ENCODE assay signal across 8 cellular contexts in the genomic region with DNA sequence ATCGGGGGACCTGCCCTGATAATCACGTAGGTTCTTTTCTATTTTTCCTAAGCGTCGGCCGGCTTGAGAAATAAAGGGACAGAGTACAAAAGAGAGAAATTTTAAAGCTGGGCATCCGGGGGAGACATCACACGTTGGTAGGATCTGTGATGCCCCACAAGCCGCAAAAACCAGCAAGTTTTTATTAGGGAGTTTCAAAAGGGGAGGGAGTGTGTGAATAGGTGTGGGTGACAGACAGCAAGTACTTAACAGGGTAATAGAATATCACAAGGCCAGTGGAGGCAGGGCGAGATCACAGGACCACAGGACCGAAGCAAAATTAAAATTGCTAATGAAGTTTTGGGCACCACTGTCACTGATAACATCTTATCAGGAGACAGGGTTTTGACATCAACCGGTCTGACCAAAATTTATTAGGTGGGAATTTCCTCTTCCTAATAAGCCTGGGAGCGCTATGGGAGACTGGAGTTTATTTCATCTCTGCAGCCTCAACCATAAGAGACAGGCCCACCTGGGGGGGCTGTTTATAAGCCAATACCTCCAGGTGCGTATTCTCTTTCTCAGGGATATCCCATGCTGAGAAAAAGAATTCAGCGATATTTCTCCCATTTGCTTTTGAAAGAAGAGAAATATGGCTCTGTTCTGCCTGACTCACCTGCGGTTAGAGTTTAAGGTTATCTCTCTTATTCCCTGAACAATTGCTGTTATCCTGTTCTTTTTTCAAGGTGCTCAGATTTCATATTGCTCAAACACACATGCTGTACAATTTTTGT. TPM values are rescaled to one million over a fixed set of nuclear protein-coding genes. Genes with fewer than 3 reads are reported as not detected.
A peak's percentile ranks its signal among the peaks of the same experiment; 100 is the strongest.
DNase-seq lines count a peak whose midpoint lies in the region; ATAC-seq and TF ChIP-seq lines count a peak whose summit lies in the region.
"Not testable (repeated sequence)": the region's sequence is repeated elsewhere in the genome, so short reads cannot be mapped to it uniquely, and the experiment has no call there.

No MANE protein-coding gene starts in this region.

- not testable (repeated sequence) for H3K36me3 ChIP-seq in H7 (replicated peaks; ENCODE audit: control insufficient read depth, insufficient read depth, low read length); adipocyte (ENCODE audit: control insufficient read depth, insufficient read depth, low read length, severe bottlenecking); endodermal cell (ENCODE audit: control insufficient read depth, insufficient read depth, low read length); iPS-18a (ENCODE audit: control insufficient read depth, low read depth, low read length); smooth muscle cell (ENCODE audit: low read depth); uterus

- CTCF ChIA-PET in RWPE1 (lab: Yijun Ruan, JAX), result not testable (repeated sequence)

- not testable (repeated sequence) for H3K79me2 ChIP-seq in smooth muscle cell (ENCODE audit: low read depth)

- intact Hi-C loops in uterus (cut with DNase I; ENCODE audit: low total_unique reads), result loop anchor here (10.0 kb wide), 1 partner anchor 249 kb away; a partner anchor contains a TSS

- peak overlapping the region; percentile 63 for H3K4me3 Mint-ChIP-seq in endodermal cell
- H3K4me3 Mint-ChIP-seq in natural killer cell treated with Interleukin-12 subunit alpha and Interleukin-12 subunit beta and Interleukin-15 and Interleukin-18, amount 100 ng/mL, for 72 hours, result peak overlapping the region; percentile 48

- H3F3A ChIP-seq in smooth muscle cell (ENCODE audit: low read depth), result peaks cover 36% of the 10 kb centered on the region

- not testable (repeated sequence) for TF ChIP-seq CTCF in RWPE1 (conservative IDR thresholded peaks at IDR 0.05; ENCODE audit: low read depth); endodermal cell (conservative IDR thresholded peaks at IDR 0.05); smooth muscle cell (IDR thresholded peaks at IDR 0.05; ENCODE audit: borderline replicate concordance, insufficient read depth, poor library complexity, severe bottlenecking); uterus (IDR thresholded peaks at IDR 0.05)

- not testable (repeated sequence) for H3K9me3 Mint-ChIP-seq in endodermal cell; natural killer cell treated with Interleukin-12 subunit alpha and Interleukin-12 subunit beta and Interleukin-15 and Interleukin-18, amount 100 ng/mL, for 72 hours

- peak overlapping the region; percentile 90 for H3K4me2 ChIP-seq in smooth muscle cell

- not testable (repeated sequence) for H4K20me1 ChIP-seq in smooth muscle cell (ENCODE audit: low read depth)

- H3K27ac ChIP-seq in RWPE1 (0 out of 2 replicates have a peak overlapping the region, but pooled peaks have one; percentile 69), smooth muscle cell (ENCODE audit: low read depth) (peak overlapping the region; percentile 96), uterus (peak overlapping the region; percentile 96 to 98)
- not testable (repeated sequence) for H3K27ac ChIP-seq in endodermal cell (ENCODE audit: low read depth, low read length); iPS-18a (ENCODE audit: low read length)

- TF ChIP-seq POLR2A in uterus (IDR thresholded peaks at IDR 0.05), result not testable (repeated sequence)

- peak overlapping the region; percentile 86 for H3K27ac Mint-ChIP-seq in endodermal cell
- H3K27ac Mint-ChIP-seq in natural killer cell treated with Interleukin-12 subunit alpha and Interleukin-12 subunit beta and Interleukin-15 and Interleukin-18, amount 100 ng/mL, for 72 hours, result not testable (repeated sequence)

- H3K27me3 Mint-ChIP-seq in endodermal cell (ENCODE audit: insufficient read depth), result not testable (repeated sequence)
- H3K27me3 Mint-ChIP-seq in natural killer cell treated with Interleukin-12 subunit alpha and Interleukin-12 subunit beta and Interleukin-15 and Interleukin-18, amount 100 ng/mL, for 72 hours, result peaks cover 15 to 18% of the 10 kb centered on the region in 2 donors

- H3K9ac ChIP-seq in adipocyte (ENCODE audit: low read length), result peak overlapping the region; percentile 96
- not testable (repeated sequence) for H3K9ac ChIP-seq in endodermal cell (ENCODE audit: extremely low read depth, low read length, poor library complexity, severe bottlenecking); iPS-18a (ENCODE audit: low read length)
- H3K9ac ChIP-seq in smooth muscle cell (ENCODE audit: low read depth), result peak overlapping the region; percentile 84

- not testable (repeated sequence) for H3K4me1 Mint-ChIP-seq in endodermal cell
- H3K4me1 Mint-ChIP-seq in natural killer cell treated with Interleukin-12 subunit alpha and Interleukin-12 subunit beta and Interleukin-15 and Interleukin-18, amount 100 ng/mL, for 72 hours (ENCODE audit: low read depth in 2 of 2), result peaks cover 13 to 16% of the 10 kb centered on the region in 2 donors

- not testable (repeated sequence) for DNase-seq in H7; RWPE1 (ENCODE audit: low spot score); adipocyte (ENCODE audit: low read depth); natural killer cell treated with Interleukin-12 subunit alpha and Interleukin-12 subunit beta and Interleukin-15 and Interleukin-18, amount 100 ng/mL, for 72 hours (ENCODE audit: low spot score); smooth muscle cell (lab: John Stamatoyannopoulos, UW; ENCODE audit: unreplicated experiment)
- DNase-seq in endodermal cell (peak; percentile 75), uterus (peak in 1 of 2 donors; percentile 14)

- not testable (repeated sequence) for ATAC-seq in natural killer cell treated with Interleukin-12 subunit alpha and Interleukin-12 subunit beta and Interleukin-15 and Interleukin-18, amount 100 ng/mL, for 72 hours

- H3K27me3 ChIP-seq in H7 (ENCODE audit: control insufficient read depth, insufficient read depth, low read length) (peaks cover 16% of the 10 kb centered on the region), iPS-18a (ENCODE audit: control insufficient read depth, insufficient read depth, low read length) (peaks cover 42% of the 10 kb centered on the region)
- H3K27me3 ChIP-seq in adipocyte (replicated peaks; ENCODE audit: control insufficient read depth, insufficient read depth, low read length); endodermal cell (ENCODE audit: control insufficient read depth, insufficient read depth, low read length, poor library complexity, severe bottlenecking); smooth muscle cell (ENCODE audit: low read depth); uterus: not testable (repeated sequence)

- 11 to 17% methylated on average over 9 to 12 of the region's 15 CpGs for WGBS in endodermal cell (ENCODE audit: insufficient coverage in 1 of 2, insufficient read length in 1 of 2), 2 experiments
- WGBS in smooth muscle cell (ENCODE audit: low lambda C conversion rate), result 9% methylated on average over 15 of the region's 15 CpGs

- H3K4me3 ChIP-seq in H7 (ENCODE audit: insufficient read depth, low read depth, low read length) (peak overlapping the region; percentile 54; the same call in 1 of the 2 replicates), endodermal cell (ENCODE audit: low read length) (peak overlapping the region; percentile 41), iPS-18a (ENCODE audit: low read length) (peak overlapping the region; percentile 59), smooth muscle cell (peak overlapping the region; percentile 46), uterus (peak overlapping the region; percentile 31 to 60)
- H3K4me3 ChIP-seq in adipocyte (ENCODE audit: low read length), result not testable (repeated sequence)

- H3K9me3 ChIP-seq in adipocyte (ENCODE audit: control insufficient read depth, low read length); endodermal cell (ENCODE audit: control insufficient read depth, low read length); iPS-18a (ENCODE audit: control insufficient read depth, low read depth, low read length); smooth muscle cell (replicated peaks; ENCODE audit: low read depth); uterus: not testable (repeated sequence)

- not testable (repeated sequence) for H3K36me3 Mint-ChIP-seq in endodermal cell (ENCODE audit: low read depth); natural killer cell treated with Interleukin-12 subunit alpha and Interleukin-12 subunit beta and Interleukin-15 and Interleukin-18, amount 100 ng/mL, for 72 hours

- not testable (repeated sequence) for H2AFZ ChIP-seq in smooth muscle cell (ENCODE audit: low read depth)

- POLR2A ChIA-PET in RWPE1 (lab: Yijun Ruan, JAX; ENCODE audit: low non-redundant PET), result not testable (repeated sequence)

- H3K4me1 ChIP-seq in adipocyte (ENCODE audit: control insufficient read depth, insufficient read depth, low read length) (peaks cover 62% of the 10 kb centered on the region), smooth muscle cell (ENCODE audit: low read depth) (peaks cover 32% of the 10 kb centered on the region), uterus (peaks cover 13 to 33% of the 10 kb centered on the region in 2 donors)
- not testable (repeated sequence) for H3K4me1 ChIP-seq in endodermal cell (ENCODE audit: control insufficient read depth, insufficient read depth, low read length); iPS-18a (ENCODE audit: control insufficient read depth, low read depth, low read length)

RNA-seq across cellular contexts. Expression of a gene that starts 5.7 kb away (rescaled TPM):
- 243 and 283 TPM in 2 replicates for total RNA-seq in H7 (2014; rRNA removed; shearing (Covaris generic))
- 100 to 1,000 TPM; 232 to 407 TPM for total RNA-seq in endodermal cell
- polyA plus RNA-seq in endodermal cell (2013, experiment 1 of 2), result 172 TPM
- 154 TPM for polyA plus RNA-seq in endodermal cell (2013, experiment 2 of 2)
- total RNA-seq in natural killer cell treated with Interleukin-12 subunit alpha and Interleukin-12 subunit beta and Interleukin-15 and Interleukin-18, amount 100 ng/mL, for 72 hours, result not detected
- 1,267 and 1,292 TPM in 2 replicates for total RNA-seq in smooth muscle cell
- polyA plus RNA-seq in smooth muscle cell, result 2,075 and 2,827 TPM in 2 replicates
- 1,000 to 10,000 TPM in 1 of 4 donors, 100 to 1,000 TPM in 3; 621 to 1,160 (median 804) TPM for total RNA-seq in uterus

Comparison
In these comparisons a context has a peak if more than half of its experiments do, and no peak if none do; other contexts are left out.
1. RNA of a gene that starts 5.7 kb away (total RNA-seq): 1,267 to 1,292 TPM in smooth muscle cell, 621 to 1,160 TPM in uterus, 232 to 407 TPM in endodermal cell and 243 to 283 TPM in H7; not detected in natural killer cell treated with Interleukin-12 subunit alpha and Interleukin-12 subunit beta and Interleukin-15 and Interleukin-18, amount 100 ng/mL, for 72 hours; every median in the first group is over 100 times any median in the second.